Comparison of ENCODE assay signal across 9 cellular contexts in the genomic region with DNA sequence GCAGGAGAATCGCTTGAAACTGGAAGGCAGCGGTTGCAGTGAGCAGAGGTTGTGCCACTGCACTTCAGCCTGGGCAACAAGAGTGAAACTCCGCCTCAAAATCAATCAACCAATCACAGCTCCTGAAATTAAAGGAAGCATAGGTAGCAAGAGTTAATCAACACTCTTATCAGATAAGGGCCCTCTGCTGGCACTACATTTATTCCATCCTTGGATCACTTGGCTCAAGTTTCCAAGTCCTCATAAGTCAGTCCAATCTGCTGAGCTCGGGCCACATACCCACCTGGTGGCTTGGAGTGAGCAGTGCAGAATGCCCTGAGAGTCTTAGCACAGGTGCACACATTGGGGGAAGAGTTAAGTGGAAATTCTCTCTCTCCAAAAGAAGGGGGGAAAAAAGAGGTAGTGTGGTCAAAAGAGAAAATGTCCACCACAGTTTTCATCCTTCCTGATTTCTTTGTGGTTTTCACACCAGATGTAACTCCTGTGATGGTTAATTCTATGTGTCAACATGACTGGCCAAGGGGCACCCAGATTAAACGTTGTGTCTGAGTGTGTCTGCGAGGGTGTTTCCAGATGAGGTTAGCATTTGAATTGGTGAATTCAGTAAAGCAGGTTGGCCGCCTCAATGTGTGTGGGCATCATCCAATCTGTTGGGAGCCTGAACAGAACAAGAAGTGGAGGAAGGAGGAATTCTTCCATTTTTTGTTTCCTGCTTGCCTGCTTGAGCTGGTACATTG. TPM values are rescaled to one million over a fixed set of nuclear protein-coding genes. Genes with fewer than 3 reads are reported as not detected.
DNase-seq lines count a peak whose midpoint lies in the region; ATAC-seq, FAIRE-seq and TF ChIP-seq lines count a peak whose summit lies in the region.
"Had no signal": no experiment of that assay in that cellular context is flagged by ENCODE, and none has a peak within 500 bp of the region (broad histone marks: within the 10 kb centered on the region; RNA-seq: fewer than 3 reads in every experiment).

No MANE protein-coding gene starts in this region.

- H3K4me3 ChIP-seq in mesenchymal stem cell (ENCODE audit: insufficient read depth in 1 of 2, low read depth in 1 of 2, low read length in 2 of 2), result no peak overlapping the region
- no peak overlapping the region for H3K4me3 ChIP-seq in ovary

- H3K4me1 ChIP-seq in mesenchymal stem cell (ENCODE audit: control insufficient read depth, insufficient read depth, low read depth, low read length), result peaks cover 9% of the 10 kb centered on the region
- H3K4me1 ChIP-seq in ovary (ENCODE audit: insufficient read depth), result no peaks in the 10 kb centered on the region

- H3K27ac ChIP-seq in VCaP (no peak overlapping the region), mesenchymal stem cell (ENCODE audit: low read length, poor library complexity, severe bottlenecking) (no peak overlapping the region), ovary (no peak overlapping the region)

- ATAC-seq in HG03565 (IDR thresholded peaks at IDR 0.05; ENCODE audit: unreplicated experiment), result no peak

- H2AFZ ChIP-seq in mesenchymal stem cell (ENCODE audit: low read depth, low read length), result no peak overlapping the region

- no peak overlapping the region for H2BK12ac ChIP-seq in mesenchymal stem cell (ENCODE audit: low read length in 2 of 2)

- H3K36me3 ChIP-seq in mesenchymal stem cell (ENCODE audit: control insufficient read depth in 1 of 2, insufficient read depth in 2 of 2, low read depth in 1 of 2, low read length in 2 of 2), result no peaks in the 10 kb centered on the region
- no peaks in the 10 kb centered on the region for H3K36me3 ChIP-seq in ovary

- H3K4ac ChIP-seq in mesenchymal stem cell (ENCODE audit: low read depth in 1 of 2, low read length in 2 of 2), result no peak overlapping the region

- no peak overlapping the region for H2BK15ac ChIP-seq in mesenchymal stem cell (ENCODE audit: low read depth, poor library complexity, severe bottlenecking)

- H4K91ac ChIP-seq in mesenchymal stem cell (ENCODE audit: low read length), result no peak overlapping the region

- no peak overlapping the region for H3K14ac ChIP-seq in mesenchymal stem cell (ENCODE audit: low read length in 2 of 2)

- TF ChIP-seq EP300 in Ishikawa (IDR thresholded peaks at IDR 0.05; ENCODE audit: borderline replicate concordance) (no peak), ovary (IDR thresholded peaks at IDR 0.05) (no peak)

- H3K27me3 ChIP-seq in mesenchymal stem cell (ENCODE audit: control insufficient read depth in 1 of 2, insufficient read depth in 1 of 2, low read length in 2 of 2) (no peaks in the 10 kb centered on the region), ovary (no peaks in the 10 kb centered on the region)

- WGBS in mesenchymal stem cell, result 94% methylated on average over 7 of the region's 7 CpGs
- 70 to 76% (median 74%) methylated on average over 7 of the region's 7 CpGs for WGBS in ovary, 3 donors

- no peak for FAIRE-seq in D721Med (lab: Jason Lieb, UNC)
- FAIRE-seq: GM18507 had no signal

- H2BK120ac ChIP-seq in mesenchymal stem cell (ENCODE audit: low read depth, low read length), result no peak overlapping the region

- H3K23ac ChIP-seq in mesenchymal stem cell (ENCODE audit: low read length in 2 of 2), result no peak overlapping the region

- H3K9me3 ChIP-seq in mesenchymal stem cell (ENCODE audit: control insufficient read depth, low read length), result no peaks in the 10 kb centered on the region
- H3K9me3 ChIP-seq in ovary, result no peaks in the 10 kb centered on the region

- TF ChIP-seq RAD21 in Ishikawa (IDR thresholded peaks at IDR 0.05; ENCODE audit: low read depth), result peak; percentile 38

- no peak for TF ChIP-seq POLR2A in ovary (IDR thresholded peaks at IDR 0.05)

- no peaks in the 10 kb centered on the region for H3K79me1 ChIP-seq in mesenchymal stem cell (replicated peaks; ENCODE audit: low read length, poor library complexity, severe bottlenecking)

- DNase-seq in Daoy (ENCODE audit: low read depth) (peak; percentile 23), mesenchymal stem cell (no peak), D721Med (ENCODE audit: insufficient read length, low spot score) (no peak), ovary (no peak), DMS153 (lab: John Stamatoyannopoulos, UW) (no peak)

- TF ChIP-seq CTCF in VCaP (conservative IDR thresholded peaks at IDR 0.05) (0 out of 2 replicates have a peak, but pooled peaks have one; percentile 8), D721Med (IDR thresholded peaks at IDR 0.05; ENCODE audit: insufficient read depth, missing control alignments) (no peak), ovary (IDR thresholded peaks at IDR 0.05) (no peak)

- H4K8ac ChIP-seq in mesenchymal stem cell (ENCODE audit: low read length), result no peak overlapping the region

- intact Hi-C loops in ovary (cut with DNase I), result loop anchor here (10.0 kb wide), 3 partner anchors 219 to 431 kb away; a partner anchor contains a TSS

- no peak overlapping the region for H3K9ac ChIP-seq in mesenchymal stem cell (ENCODE audit: low read length)

- peak overlapping the region; percentile 49 for H2AK5ac ChIP-seq in mesenchymal stem cell (ENCODE audit: low read length, severe bottlenecking)

- H3K18ac ChIP-seq in mesenchymal stem cell (ENCODE audit: low read depth in 1 of 2, low read length in 2 of 2), result no peak overlapping the region

- no peak overlapping the region for H3K4me2 ChIP-seq in mesenchymal stem cell (ENCODE audit: low read length, poor library complexity, severe bottlenecking)

- no peak overlapping the region for H2BK5ac ChIP-seq in mesenchymal stem cell (ENCODE audit: low read depth, low read length, poor library complexity, severe bottlenecking)

TF ChIP-seq in Ishikawa, 13 proteins besides CTCF, POLR2A, EP300 and RAD21:
- TF ChIP-seq CEBPB (IDR thresholded peaks at IDR 0.05) (no peak), YY1 (IDR thresholded peaks at IDR 0.05; ENCODE audit: low read depth) (no peak), CREB1 (IDR thresholded peaks at IDR 0.05; ENCODE audit: low read depth) (no peak), EGR1 (IDR thresholded peaks at IDR 0.05) (no peak), TCF12 (IDR thresholded peaks at IDR 0.05; ENCODE audit: low read depth) (no peak), FOXM1 (IDR thresholded peaks at IDR 0.05; ENCODE audit: borderline replicate concordance, low read depth) (no peak), NFIC (IDR thresholded peaks at IDR 0.05) (no peak), TAF1 (IDR thresholded peaks at IDR 0.05; ENCODE audit: low read depth) (no peak), ZBTB7A (IDR thresholded peaks at IDR 0.05; ENCODE audit: low read depth) (no peak), TEAD4 (IDR thresholded peaks at IDR 0.05) (no peak)
- TF ChIP-seq, protein P1, sequence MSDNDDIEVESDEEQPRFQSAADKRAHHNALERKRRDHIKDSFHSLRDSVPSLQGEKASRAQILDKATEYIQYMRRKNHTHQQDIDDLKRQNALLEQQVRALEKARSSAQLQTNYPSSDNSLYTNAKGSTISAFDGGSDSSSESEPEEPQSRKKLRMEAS (IDR thresholded peaks at IDR 0.05), result no peak
- TF ChIP-seq, protein P2, sequence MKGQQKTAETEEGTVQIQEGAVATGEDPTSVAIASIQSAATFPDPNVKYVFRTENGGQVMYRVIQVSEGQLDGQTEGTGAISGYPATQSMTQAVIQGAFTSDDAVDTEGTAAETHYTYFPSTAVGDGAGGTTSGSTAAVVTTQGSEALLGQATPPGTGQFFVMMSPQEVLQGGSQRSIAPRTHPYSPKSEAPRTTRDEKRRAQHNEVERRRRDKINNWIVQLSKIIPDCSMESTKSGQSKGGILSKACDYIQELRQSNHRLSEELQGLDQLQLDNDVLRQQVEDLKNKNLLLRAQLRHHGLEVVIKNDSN (IDR thresholded peaks at IDR 0.05), result no peak
- TF ChIP-seq, protein P3, sequence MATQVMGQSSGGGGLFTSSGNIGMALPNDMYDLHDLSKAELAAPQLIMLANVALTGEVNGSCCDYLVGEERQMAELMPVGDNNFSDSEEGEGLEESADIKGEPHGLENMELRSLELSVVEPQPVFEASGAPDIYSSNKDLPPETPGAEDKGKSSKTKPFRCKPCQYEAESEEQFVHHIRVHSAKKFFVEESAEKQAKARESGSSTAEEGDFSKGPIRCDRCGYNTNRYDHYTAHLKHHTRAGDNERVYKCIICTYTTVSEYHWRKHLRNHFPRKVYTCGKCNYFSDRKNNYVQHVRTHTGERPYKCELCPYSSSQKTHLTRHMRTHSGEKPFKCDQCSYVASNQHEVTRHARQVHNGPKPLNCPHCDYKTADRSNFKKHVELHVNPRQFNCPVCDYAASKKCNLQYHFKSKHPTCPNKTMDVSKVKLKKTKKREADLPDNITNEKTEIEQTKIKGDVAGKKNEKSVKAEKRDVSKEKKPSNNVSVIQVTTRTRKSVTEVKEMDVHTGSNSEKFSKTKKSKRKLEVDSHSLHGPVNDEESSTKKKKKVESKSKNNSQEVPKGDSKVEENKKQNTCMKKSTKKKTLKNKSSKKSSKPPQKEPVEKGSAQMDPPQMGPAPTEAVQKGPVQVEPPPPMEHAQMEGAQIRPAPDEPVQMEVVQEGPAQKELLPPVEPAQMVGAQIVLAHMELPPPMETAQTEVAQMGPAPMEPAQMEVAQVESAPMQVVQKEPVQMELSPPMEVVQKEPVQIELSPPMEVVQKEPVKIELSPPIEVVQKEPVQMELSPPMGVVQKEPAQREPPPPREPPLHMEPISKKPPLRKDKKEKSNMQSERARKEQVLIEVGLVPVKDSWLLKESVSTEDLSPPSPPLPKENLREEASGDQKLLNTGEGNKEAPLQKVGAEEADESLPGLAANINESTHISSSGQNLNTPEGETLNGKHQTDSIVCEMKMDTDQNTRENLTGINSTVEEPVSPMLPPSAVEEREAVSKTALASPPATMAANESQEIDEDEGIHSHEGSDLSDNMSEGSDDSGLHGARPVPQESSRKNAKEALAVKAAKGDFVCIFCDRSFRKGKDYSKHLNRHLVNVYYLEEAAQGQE (IDR thresholded peaks at IDR 0.05; ENCODE audit: low read depth), result no peak

RNA-seq across cellular contexts. Expression of a gene that starts 14.2 kb away (rescaled TPM):
- total RNA-seq in Daoy (2014; rRNA removed; shearing (Covaris generic)), result 6.1 and 9.7 TPM in 2 replicates
- polyA plus RNA-seq in mesenchymal stem cell (2013, experiment 1 of 2), result 18.6 TPM
- polyA plus RNA-seq in mesenchymal stem cell (2013, experiment 2 of 2), result 20.3 TPM
- 10 to 100 TPM; 26.4 to 39.7 (median 31.0) TPM for total RNA-seq in ovary
- polyA plus RNA-seq in ovary, result 10 to 100 TPM; 25.4 to 31.2 TPM
